ENCODE assay signal across 1 cellular context in genomic region chr5:133932441-133933168, GRCh38.
A peak's percentile ranks its signal among the peaks of the same experiment; 100 is the strongest.
TF ChIP-seq lines count a peak whose summit lies in the region.

No MANE protein-coding gene starts in this region.

TF ChIP-seq in K562, 482 proteins besides CTCF, POLR2A, EP300 and RAD21 (continued from another document and continues in another):
- TF ChIP-seq, protein P1, sequence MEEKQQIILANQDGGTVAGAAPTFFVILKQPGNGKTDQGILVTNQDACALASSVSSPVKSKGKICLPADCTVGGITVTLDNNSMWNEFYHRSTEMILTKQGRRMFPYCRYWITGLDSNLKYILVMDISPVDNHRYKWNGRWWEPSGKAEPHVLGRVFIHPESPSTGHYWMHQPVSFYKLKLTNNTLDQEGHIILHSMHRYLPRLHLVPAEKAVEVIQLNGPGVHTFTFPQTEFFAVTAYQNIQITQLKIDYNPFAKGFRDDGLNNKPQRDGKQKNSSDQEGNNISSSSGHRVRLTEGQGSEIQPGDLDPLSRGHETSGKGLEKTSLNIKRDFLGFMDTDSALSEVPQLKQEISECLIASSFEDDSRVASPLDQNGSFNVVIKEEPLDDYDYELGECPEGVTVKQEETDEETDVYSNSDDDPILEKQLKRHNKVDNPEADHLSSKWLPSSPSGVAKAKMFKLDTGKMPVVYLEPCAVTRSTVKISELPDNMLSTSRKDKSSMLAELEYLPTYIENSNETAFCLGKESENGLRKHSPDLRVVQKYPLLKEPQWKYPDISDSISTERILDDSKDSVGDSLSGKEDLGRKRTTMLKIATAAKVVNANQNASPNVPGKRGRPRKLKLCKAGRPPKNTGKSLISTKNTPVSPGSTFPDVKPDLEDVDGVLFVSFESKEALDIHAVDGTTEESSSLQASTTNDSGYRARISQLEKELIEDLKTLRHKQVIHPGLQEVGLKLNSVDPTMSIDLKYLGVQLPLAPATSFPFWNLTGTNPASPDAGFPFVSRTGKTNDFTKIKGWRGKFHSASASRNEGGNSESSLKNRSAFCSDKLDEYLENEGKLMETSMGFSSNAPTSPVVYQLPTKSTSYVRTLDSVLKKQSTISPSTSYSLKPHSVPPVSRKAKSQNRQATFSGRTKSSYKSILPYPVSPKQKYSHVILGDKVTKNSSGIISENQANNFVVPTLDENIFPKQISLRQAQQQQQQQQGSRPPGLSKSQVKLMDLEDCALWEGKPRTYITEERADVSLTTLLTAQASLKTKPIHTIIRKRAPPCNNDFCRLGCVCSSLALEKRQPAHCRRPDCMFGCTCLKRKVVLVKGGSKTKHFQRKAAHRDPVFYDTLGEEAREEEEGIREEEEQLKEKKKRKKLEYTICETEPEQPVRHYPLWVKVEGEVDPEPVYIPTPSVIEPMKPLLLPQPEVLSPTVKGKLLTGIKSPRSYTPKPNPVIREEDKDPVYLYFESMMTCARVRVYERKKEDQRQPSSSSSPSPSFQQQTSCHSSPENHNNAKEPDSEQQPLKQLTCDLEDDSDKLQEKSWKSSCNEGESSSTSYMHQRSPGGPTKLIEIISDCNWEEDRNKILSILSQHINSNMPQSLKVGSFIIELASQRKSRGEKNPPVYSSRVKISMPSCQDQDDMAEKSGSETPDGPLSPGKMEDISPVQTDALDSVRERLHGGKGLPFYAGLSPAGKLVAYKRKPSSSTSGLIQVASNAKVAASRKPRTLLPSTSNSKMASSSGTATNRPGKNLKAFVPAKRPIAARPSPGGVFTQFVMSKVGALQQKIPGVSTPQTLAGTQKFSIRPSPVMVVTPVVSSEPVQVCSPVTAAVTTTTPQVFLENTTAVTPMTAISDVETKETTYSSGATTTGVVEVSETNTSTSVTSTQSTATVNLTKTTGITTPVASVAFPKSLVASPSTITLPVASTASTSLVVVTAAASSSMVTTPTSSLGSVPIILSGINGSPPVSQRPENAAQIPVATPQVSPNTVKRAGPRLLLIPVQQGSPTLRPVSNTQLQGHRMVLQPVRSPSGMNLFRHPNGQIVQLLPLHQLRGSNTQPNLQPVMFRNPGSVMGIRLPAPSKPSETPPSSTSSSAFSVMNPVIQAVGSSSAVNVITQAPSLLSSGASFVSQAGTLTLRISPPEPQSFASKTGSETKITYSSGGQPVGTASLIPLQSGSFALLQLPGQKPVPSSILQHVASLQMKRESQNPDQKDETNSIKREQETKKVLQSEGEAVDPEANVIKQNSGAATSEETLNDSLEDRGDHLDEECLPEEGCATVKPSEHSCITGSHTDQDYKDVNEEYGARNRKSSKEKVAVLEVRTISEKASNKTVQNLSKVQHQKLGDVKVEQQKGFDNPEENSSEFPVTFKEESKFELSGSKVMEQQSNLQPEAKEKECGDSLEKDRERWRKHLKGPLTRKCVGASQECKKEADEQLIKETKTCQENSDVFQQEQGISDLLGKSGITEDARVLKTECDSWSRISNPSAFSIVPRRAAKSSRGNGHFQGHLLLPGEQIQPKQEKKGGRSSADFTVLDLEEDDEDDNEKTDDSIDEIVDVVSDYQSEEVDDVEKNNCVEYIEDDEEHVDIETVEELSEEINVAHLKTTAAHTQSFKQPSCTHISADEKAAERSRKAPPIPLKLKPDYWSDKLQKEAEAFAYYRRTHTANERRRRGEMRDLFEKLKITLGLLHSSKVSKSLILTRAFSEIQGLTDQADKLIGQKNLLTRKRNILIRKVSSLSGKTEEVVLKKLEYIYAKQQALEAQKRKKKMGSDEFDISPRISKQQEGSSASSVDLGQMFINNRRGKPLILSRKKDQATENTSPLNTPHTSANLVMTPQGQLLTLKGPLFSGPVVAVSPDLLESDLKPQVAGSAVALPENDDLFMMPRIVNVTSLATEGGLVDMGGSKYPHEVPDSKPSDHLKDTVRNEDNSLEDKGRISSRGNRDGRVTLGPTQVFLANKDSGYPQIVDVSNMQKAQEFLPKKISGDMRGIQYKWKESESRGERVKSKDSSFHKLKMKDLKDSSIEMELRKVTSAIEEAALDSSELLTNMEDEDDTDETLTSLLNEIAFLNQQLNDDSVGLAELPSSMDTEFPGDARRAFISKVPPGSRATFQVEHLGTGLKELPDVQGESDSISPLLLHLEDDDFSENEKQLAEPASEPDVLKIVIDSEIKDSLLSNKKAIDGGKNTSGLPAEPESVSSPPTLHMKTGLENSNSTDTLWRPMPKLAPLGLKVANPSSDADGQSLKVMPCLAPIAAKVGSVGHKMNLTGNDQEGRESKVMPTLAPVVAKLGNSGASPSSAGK (IDR thresholded peaks at IDR 0.05), result no peak; the same call in 1 of the 2 replicates
- TF ChIP-seq TEAD2 (tag; IDR thresholded peaks at IDR 0.05) (no peak), ILK (tag; IDR thresholded peaks at IDR 0.05; ENCODE audit: borderline replicate concordance, low read depth) (no peak), ETV5 (CRISPR knock-in tag; IDR thresholded peaks at IDR 0.05; ENCODE audit: low read depth) (no peak), HMG20A (CRISPR knock-in tag; conservative IDR thresholded peaks at IDR 0.05) (no peak), ZNF217 (CRISPR knock-in tag; IDR thresholded peaks at IDR 0.05) (no peak), CC2D1A (IDR thresholded peaks at IDR 0.05) (peak; percentile 85; the same call in 1 of the 2 replicates), ZNF23 (CRISPR knock-in tag; IDR thresholded peaks at IDR 0.05) (0 out of 2 replicates have a peak, but pooled peaks have one; percentile 21), ZNF140 (CRISPR knock-in tag; IDR thresholded peaks at IDR 0.05) (no peak), ZBTB12 (CRISPR knock-in tag; IDR thresholded peaks at IDR 0.05) (peak; percentile 62; the same call in 1 of the 2 replicates), ARHGAP35 (IDR thresholded peaks at IDR 0.05; ENCODE audit: partially characterized antibody) (no peak), ZNF780A (CRISPR knock-in tag; IDR thresholded peaks at IDR 0.05) (no peak), KLF10 (CRISPR knock-in tag; IDR thresholded peaks at IDR 0.05) (no peak), HNRNPUL1 (IDR thresholded peaks at IDR 0.05; ENCODE audit: low read length) (no peak), ZBED1 (IDR thresholded peaks at IDR 0.05) (peak; percentile 79; the same call in 1 of the 2 replicates), SETDB1 (IDR thresholded peaks at IDR 0.05; ENCODE audit: low read length) (no peak), NFXL1 (CRISPR knock-in tag; IDR thresholded peaks at IDR 0.05) (no peak), SNAPC5 (CRISPR knock-in tag; IDR thresholded peaks at IDR 0.05) (no peak), HNRNPH1 (optimal IDR thresholded peaks at IDR 0.05; ENCODE audit: low read depth, low read length) (no peak), FOXA1 (IDR thresholded peaks at IDR 0.05; ENCODE audit: borderline replicate concordance) (no peak), EWSR1 (IDR thresholded peaks at IDR 0.05; ENCODE audit: borderline replicate concordance, low read depth, partially characterized antibody) (no peak), ZNF766 (CRISPR knock-in tag; conservative IDR thresholded peaks at IDR 0.05) (peak; percentile 79; the same call in 1 of the 2 replicates), RBM25 (IDR thresholded peaks at IDR 0.05; ENCODE audit: low read depth, low read length, severe bottlenecking) (no peak), OTX1 (CRISPR knock-in tag; IDR thresholded peaks at IDR 0.05) (no peak), SAP30 (IDR thresholded peaks at IDR 0.05; ENCODE audit: borderline replicate concordance, insufficient read depth, low read depth, low read length, poor library complexity, severe bottlenecking) (no peak), THAP7 (CRISPR knock-in tag; IDR thresholded peaks at IDR 0.05) (no peak), RNF219 (CRISPR knock-in tag; IDR thresholded peaks at IDR 0.05) (no peak), ZNF239 (CRISPR knock-in tag; IDR thresholded peaks at IDR 0.05) (no peak; the same call in 1 of the 2 replicates), USF1 (CRISPR knock-in tag; IDR thresholded peaks at IDR 0.05) (no peak), HLTF (IDR thresholded peaks at IDR 0.05) (no peak), DIDO1 (tag; IDR thresholded peaks at IDR 0.05; ENCODE audit: low read depth) (no peak), PCBP2 (IDR thresholded peaks at IDR 0.05; ENCODE audit: low read depth, low read length, poor library complexity, severe bottlenecking) (no peak), RB1 (IDR thresholded peaks at IDR 0.05; ENCODE audit: low read depth) (0 out of 2 replicates have a peak, but pooled peaks have one; percentile 13), HNRNPLL (IDR thresholded peaks at IDR 0.05; ENCODE audit: low read depth, low read length, poor library complexity, severe bottlenecking) (no peak), POLR2B (IDR thresholded peaks at IDR 0.05; ENCODE audit: low read depth, partially characterized antibody) (no peak), FOXM1 (IDR thresholded peaks at IDR 0.05; ENCODE audit: low read depth) (peak; percentile 79), FOXM1 (CRISPR knock-in tag; IDR thresholded peaks at IDR 0.05; ENCODE audit: low read depth) (no peak), ZNF124 (CRISPR knock-in tag; IDR thresholded peaks at IDR 0.05) (no peak), HDAC8 (tag; IDR thresholded peaks at IDR 0.05) (no peak), SREBF2 (CRISPR knock-in tag; IDR thresholded peaks at IDR 0.05) (no peak)
- TF ChIP-seq, protein P2, sequence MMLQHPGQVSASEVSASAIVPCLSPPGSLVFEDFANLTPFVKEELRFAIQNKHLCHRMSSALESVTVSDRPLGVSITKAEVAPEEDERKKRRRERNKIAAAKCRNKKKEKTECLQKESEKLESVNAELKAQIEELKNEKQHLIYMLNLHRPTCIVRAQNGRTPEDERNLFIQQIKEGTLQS (IDR thresholded peaks at IDR 0.05), result 0 out of 2 replicates have a peak, but pooled peaks have one; percentile 12
- TF ChIP-seq, protein P2 (CRISPR knock-in tag; conservative IDR thresholded peaks at IDR 0.05), result 0 out of 2 replicates have a peak, but pooled peaks have one; percentile 41
- TF ChIP-seq, protein P3, sequence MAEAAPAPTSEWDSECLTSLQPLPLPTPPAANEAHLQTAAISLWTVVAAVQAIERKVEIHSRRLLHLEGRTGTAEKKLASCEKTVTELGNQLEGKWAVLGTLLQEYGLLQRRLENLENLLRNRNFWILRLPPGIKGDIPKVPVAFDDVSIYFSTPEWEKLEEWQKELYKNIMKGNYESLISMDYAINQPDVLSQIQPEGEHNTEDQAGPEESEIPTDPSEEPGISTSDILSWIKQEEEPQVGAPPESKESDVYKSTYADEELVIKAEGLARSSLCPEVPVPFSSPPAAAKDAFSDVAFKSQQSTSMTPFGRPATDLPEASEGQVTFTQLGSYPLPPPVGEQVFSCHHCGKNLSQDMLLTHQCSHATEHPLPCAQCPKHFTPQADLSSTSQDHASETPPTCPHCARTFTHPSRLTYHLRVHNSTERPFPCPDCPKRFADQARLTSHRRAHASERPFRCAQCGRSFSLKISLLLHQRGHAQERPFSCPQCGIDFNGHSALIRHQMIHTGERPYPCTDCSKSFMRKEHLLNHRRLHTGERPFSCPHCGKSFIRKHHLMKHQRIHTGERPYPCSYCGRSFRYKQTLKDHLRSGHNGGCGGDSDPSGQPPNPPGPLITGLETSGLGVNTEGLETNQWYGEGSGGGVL (CRISPR knock-in tag; IDR thresholded peaks at IDR 0.05), result no peak
- TF ChIP-seq, protein P4, sequence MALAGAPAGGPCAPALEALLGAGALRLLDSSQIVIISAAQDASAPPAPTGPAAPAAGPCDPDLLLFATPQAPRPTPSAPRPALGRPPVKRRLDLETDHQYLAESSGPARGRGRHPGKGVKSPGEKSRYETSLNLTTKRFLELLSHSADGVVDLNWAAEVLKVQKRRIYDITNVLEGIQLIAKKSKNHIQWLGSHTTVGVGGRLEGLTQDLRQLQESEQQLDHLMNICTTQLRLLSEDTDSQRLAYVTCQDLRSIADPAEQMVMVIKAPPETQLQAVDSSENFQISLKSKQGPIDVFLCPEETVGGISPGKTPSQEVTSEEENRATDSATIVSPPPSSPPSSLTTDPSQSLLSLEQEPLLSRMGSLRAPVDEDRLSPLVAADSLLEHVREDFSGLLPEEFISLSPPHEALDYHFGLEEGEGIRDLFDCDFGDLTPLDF (CRISPR knock-in tag; IDR thresholded peaks at IDR 0.05), result no peak
- TF ChIP-seq, protein P5, sequence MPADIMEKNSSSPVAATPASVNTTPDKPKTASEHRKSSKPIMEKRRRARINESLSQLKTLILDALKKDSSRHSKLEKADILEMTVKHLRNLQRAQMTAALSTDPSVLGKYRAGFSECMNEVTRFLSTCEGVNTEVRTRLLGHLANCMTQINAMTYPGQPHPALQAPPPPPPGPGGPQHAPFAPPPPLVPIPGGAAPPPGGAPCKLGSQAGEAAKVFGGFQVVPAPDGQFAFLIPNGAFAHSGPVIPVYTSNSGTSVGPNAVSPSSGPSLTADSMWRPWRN (IDR thresholded peaks at IDR 0.05; ENCODE audit: low read depth), result no peak
